In the genomic region with DNA sequence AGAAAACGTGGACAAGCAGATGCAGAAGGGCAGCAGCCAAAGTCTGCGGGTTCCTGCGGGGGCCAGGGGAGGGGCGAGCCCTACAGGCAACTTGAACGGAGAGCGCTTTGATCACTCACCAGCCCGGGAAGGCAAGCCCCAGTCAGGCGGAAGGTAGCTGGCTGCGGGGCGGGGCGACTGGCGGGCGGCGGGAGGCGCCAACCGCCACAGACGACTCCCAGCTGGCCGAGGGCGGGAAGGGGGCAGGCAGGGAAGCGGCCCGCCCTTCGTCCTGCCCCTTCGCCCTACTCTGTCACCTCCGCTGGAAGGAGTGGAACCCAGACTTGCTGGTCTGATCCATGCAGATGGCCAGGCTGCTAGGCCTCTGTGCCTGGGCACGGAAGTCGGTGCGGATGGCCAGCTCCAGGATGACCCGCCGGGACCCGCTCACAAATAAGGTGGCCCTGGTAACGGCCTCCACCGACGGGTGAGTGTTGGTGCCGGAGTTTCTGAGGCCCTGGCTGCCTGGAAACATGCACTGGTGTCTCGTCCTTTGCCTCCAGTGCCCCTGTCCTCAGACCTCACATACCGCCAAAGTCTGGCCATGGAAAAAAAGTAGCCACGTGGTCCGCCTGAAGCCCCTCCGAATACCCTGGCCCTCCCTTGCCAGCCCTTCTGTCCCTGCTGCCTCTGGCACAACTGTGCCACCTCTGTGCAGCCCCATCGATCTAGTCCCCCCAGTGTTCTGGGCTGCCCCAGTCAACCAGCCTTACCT, we compare ENCODE assay signal across 8 cellular contexts. TPM values are rescaled to one million over a fixed set of nuclear protein-coding genes. Genes with fewer than 3 reads are reported as not detected.
A peak's percentile ranks its signal among the peaks of the same experiment; 100 is the strongest.
DNase-seq lines count a peak whose midpoint lies in the region; ATAC-seq and TF ChIP-seq lines count a peak whose summit lies in the region.
"Not testable (repeated sequence)": the region's sequence is repeated elsewhere in the genome, so short reads cannot be mapped to it uniquely, and the experiment has no call there.

A gene (plus strand): TSS at position 320 of the 754 bp plus-strand sequence. CDS start 19 bp downstream, at position 339.

- H3K9me3 Mint-ChIP-seq in CD4-positive, alpha-beta T cell; endodermal cell: not testable (repeated sequence)

- peak; percentile 94 for ATAC-seq in CD4-positive, alpha-beta T cell (ENCODE audit: poor library complexity)
- peak; percentile 81 for ATAC-seq in GM19372 (IDR thresholded peaks at IDR 0.05; ENCODE audit: low read depth, unreplicated experiment)
- ATAC-seq in HG03354 (IDR thresholded peaks at IDR 0.05; ENCODE audit: poor library complexity, severe bottlenecking, unreplicated experiment), result peak; percentile 95

- H3K27me3 Mint-ChIP-seq in CD4-positive, alpha-beta T cell; endodermal cell (ENCODE audit: insufficient read depth): not testable (repeated sequence)

- H3F3A ChIP-seq in OCI-LY1 (ENCODE audit: insufficient read depth, low read length), result not testable (repeated sequence)

- H3K23ac ChIP-seq in mesenchymal stem cell (ENCODE audit: low read length in 2 of 2), result peak within 1 kb of the TSS in 1 of 2 experiments; percentile 59

- H3K4me3 ChIP-seq in OCI-LY1 (ENCODE audit: low read depth, low read length, poor library complexity, severe bottlenecking), result peak within 1 kb of the TSS; percentile 72
- H3K4me3 ChIP-seq in endodermal cell (ENCODE audit: low read length), result not testable (repeated sequence)
- peak within 1 kb of the TSS; percentile 51 to 75 for H3K4me3 ChIP-seq in mesenchymal stem cell (ENCODE audit: insufficient read depth in 1 of 2, low read depth in 1 of 2, low read length in 2 of 2)

- H4K91ac ChIP-seq in mesenchymal stem cell (ENCODE audit: low read length), result peak within 1 kb of the TSS; percentile 56

- 29 to 35% methylated on average over 25 to 40 of the region's 40 CpGs for whole genome bisulfite sequencing in endodermal cell (ENCODE audit: insufficient coverage in 1 of 2, insufficient read length in 1 of 2), 2 experiments
- whole genome bisulfite sequencing in mesenchymal stem cell, result 25% methylated on average over 40 of the region's 40 CpGs

- peaks cover 18% of the 10 kb centered on the region for H3K4me1 Mint-ChIP-seq in CD4-positive, alpha-beta T cell (ENCODE audit: low read depth)
- H3K4me1 Mint-ChIP-seq in endodermal cell, result not testable (repeated sequence)

- peak within 1 kb of the TSS; percentile 76 to 77 for H3K18ac ChIP-seq in mesenchymal stem cell (ENCODE audit: low read depth in 1 of 2, low read length in 2 of 2)

- not testable (repeated sequence) for H2BK5ac ChIP-seq in mesenchymal stem cell (ENCODE audit: low read depth, low read length, poor library complexity, severe bottlenecking)

- H4K8ac ChIP-seq in mesenchymal stem cell (ENCODE audit: low read length), result peak within 1 kb of the TSS; percentile 75

- H3K9me3 ChIP-seq in CD4-positive, alpha-beta T cell (ENCODE audit: control insufficient read depth, low read length); OCI-LY1 (ENCODE audit: low read length); endodermal cell (ENCODE audit: control insufficient read depth, low read length); mesenchymal stem cell (ENCODE audit: control insufficient read depth, low read length): not testable (repeated sequence)

- H3K27ac Mint-ChIP-seq in CD4-positive, alpha-beta T cell, result peak within 1 kb of the TSS; percentile 55
- H3K27ac Mint-ChIP-seq in endodermal cell, result peak within 1 kb of the TSS; percentile 74

- H4K20me1 ChIP-seq in OCI-LY1 (ENCODE audit: insufficient read depth, low read length), result not testable (repeated sequence)

- H3K9me2 ChIP-seq in OCI-LY1 (ENCODE audit: low read depth, low read length), result not testable (repeated sequence)

- POLR2A ChIA-PET in CD4-positive, alpha-beta T cell (lab: Charles Lee), result interaction anchor here (0.6 to 1.2 kb wide), 4 partner anchors 63 to 172 kb away, joined by 3 to 4 read pairs (median 3); a partner anchor contains a TSS

- intact Hi-C loops in CD4-positive, alpha-beta T cell (cut with DNase I, micrococcal nuclease), result loop anchor here (5.0 kb wide), 2 partner anchors 49 to 119 kb away; no protein-coding TSS in a partner anchor

- H3K4me3 Mint-ChIP-seq in CD4-positive, alpha-beta T cell, result peak within 1 kb of the TSS; percentile 62
- peak within 1 kb of the TSS; percentile 49 for H3K4me3 Mint-ChIP-seq in endodermal cell

- DNase-seq in CD4-positive, alpha-beta T cell, result peak; percentile 51 to 77 (median 62)
- DNase-seq in activated CD8-positive, alpha-beta memory T cell treated with anti-CD3 and anti-CD28 coated beads, Interleukin-2, amount 50 U/mL, for 4 hours, result peak; percentile 73
- DNase-seq in endodermal cell (peak; percentile 96), mesenchymal stem cell (peak; percentile 66)
- peak; percentile 67 to 88 (median 74) for DNase-seq in stimulated activated CD4-positive, alpha-beta T cell treated with anti-CD3 and anti-CD28 coated beads, TNF-alpha, amount 100 ng/mL, for 24 hours (ENCODE audit: low read depth in 3 of 3)

- not testable (repeated sequence) for TF ChIP-seq CTCF in CD4-positive, alpha-beta T cell (IDR thresholded peaks at IDR 0.05); OCI-LY1 (IDR thresholded peaks at IDR 0.05; ENCODE audit: low read length)
- TF ChIP-seq CTCF in endodermal cell (conservative IDR thresholded peaks at IDR 0.05), result peak; percentile 22

- H3K9ac ChIP-seq in OCI-LY1 (ENCODE audit: low read length) (peak within 1 kb of the TSS; percentile 84), mesenchymal stem cell (ENCODE audit: low read length) (peak within 1 kb of the TSS; percentile 75)
- not testable (repeated sequence) for H3K9ac ChIP-seq in endodermal cell (ENCODE audit: extremely low read depth, low read length, poor library complexity, severe bottlenecking)

- H3K4ac ChIP-seq in mesenchymal stem cell (ENCODE audit: low read depth in 1 of 2, low read length in 2 of 2), result peak within 1 kb of the TSS; percentile 28 to 30

- H2BK15ac ChIP-seq in mesenchymal stem cell (ENCODE audit: low read depth, poor library complexity, severe bottlenecking), result peak within 1 kb of the TSS; percentile 48

- not testable (repeated sequence) for H3K36me3 Mint-ChIP-seq in CD4-positive, alpha-beta T cell (ENCODE audit: low read depth); endodermal cell (ENCODE audit: low read depth)

- H3K4me1 ChIP-seq in OCI-LY1 (ENCODE audit: insufficient read depth, low read length, severe bottlenecking), result peaks cover 19% of the 10 kb centered on the region
- not testable (repeated sequence) for H3K4me1 ChIP-seq in endodermal cell (ENCODE audit: control insufficient read depth, insufficient read depth, low read length); mesenchymal stem cell (ENCODE audit: control insufficient read depth, insufficient read depth, low read depth, low read length)

- not testable (repeated sequence) for H2BK120ac ChIP-seq in mesenchymal stem cell (ENCODE audit: low read depth, low read length)

- H2AK5ac ChIP-seq in mesenchymal stem cell (ENCODE audit: low read length, severe bottlenecking), result not testable (repeated sequence)

- H3K27ac ChIP-seq in CD4-positive, alpha-beta T cell (ENCODE audit: low read depth, low read length); endodermal cell (ENCODE audit: low read depth, low read length); mesenchymal stem cell (ENCODE audit: low read length, poor library complexity, severe bottlenecking): not testable (repeated sequence)
- H3K27ac ChIP-seq in OCI-LY1 (ENCODE audit: low read depth, low read length, poor library complexity, severe bottlenecking), result peak within 1 kb of the TSS; percentile 66

- not testable (repeated sequence) for H3K79me2 ChIP-seq in OCI-LY1 (ENCODE audit: insufficient read depth, low read length)

- H3K14ac ChIP-seq in mesenchymal stem cell (ENCODE audit: low read length in 2 of 2), result peak within 1 kb of the TSS in 1 of 2 experiments; percentile 95

- H2BK12ac ChIP-seq in mesenchymal stem cell (ENCODE audit: low read length in 2 of 2), result peak within 1 kb of the TSS in 1 of 2 experiments; percentile 63

- H3K4me2 ChIP-seq in OCI-LY1 (ENCODE audit: low read length), result peak within 1 kb of the TSS; percentile 89
- H3K4me2 ChIP-seq in mesenchymal stem cell (ENCODE audit: low read length, poor library complexity, severe bottlenecking), result peak within 1 kb of the TSS; percentile 77

- not testable (repeated sequence) for H3K27me3 ChIP-seq in CD4-positive, alpha-beta T cell (ENCODE audit: control insufficient read depth, insufficient read depth, low read length); OCI-LY1 (ENCODE audit: insufficient read depth, low read length); endodermal cell (ENCODE audit: control insufficient read depth, insufficient read depth, low read length, poor library complexity, severe bottlenecking); mesenchymal stem cell (ENCODE audit: control insufficient read depth in 1 of 2, insufficient read depth in 1 of 2, low read length in 2 of 2)

- not testable (repeated sequence) for H2AFZ ChIP-seq in OCI-LY1 (ENCODE audit: low read length)
- H2AFZ ChIP-seq in mesenchymal stem cell (ENCODE audit: low read depth, low read length), result peak within 1 kb of the TSS; percentile 92

- CTCF ChIA-PET in CD4-positive, alpha-beta T cell (lab: Charles Lee), result interaction anchor here (0.5 to 1.8 kb wide), 3 partner anchors 15 to 120 kb away, joined by 4 to 7 read pairs (median 4); no protein-coding TSS in a partner anchor

- not testable (repeated sequence) for H3K36me3 ChIP-seq in OCI-LY1 (ENCODE audit: insufficient read depth, low read length); endodermal cell (ENCODE audit: control insufficient read depth, insufficient read depth, low read length); mesenchymal stem cell (ENCODE audit: control insufficient read depth in 1 of 2, insufficient read depth in 2 of 2, low read depth in 1 of 2, low read length in 2 of 2)

- H3K79me1 ChIP-seq in mesenchymal stem cell (replicated peaks; ENCODE audit: low read length, poor library complexity, severe bottlenecking), result not testable (repeated sequence)

RNA-seq across cellular contexts. Expression of the gene that starts here (rescaled TPM):
- 1 to 10 TPM; 8.3 to 8.7 TPM for total RNA-seq in CD4-positive, alpha-beta T cell
- total RNA-seq in endodermal cell, result 10 to 100 TPM; 16.7 to 17.3 TPM
- polyA plus RNA-seq in endodermal cell (2013, experiment 1 of 2), result 12.6 TPM
- 11.5 TPM for polyA plus RNA-seq in endodermal cell (2013, experiment 2 of 2)
- polyA plus RNA-seq in mesenchymal stem cell (2013, experiment 1 of 2), result 33.0 TPM
- polyA plus RNA-seq in mesenchymal stem cell (2013, experiment 2 of 2), result 34.1 TPM
